Comparison of ENCODE assay signal across 18 cellular contexts in the genomic region with DNA sequence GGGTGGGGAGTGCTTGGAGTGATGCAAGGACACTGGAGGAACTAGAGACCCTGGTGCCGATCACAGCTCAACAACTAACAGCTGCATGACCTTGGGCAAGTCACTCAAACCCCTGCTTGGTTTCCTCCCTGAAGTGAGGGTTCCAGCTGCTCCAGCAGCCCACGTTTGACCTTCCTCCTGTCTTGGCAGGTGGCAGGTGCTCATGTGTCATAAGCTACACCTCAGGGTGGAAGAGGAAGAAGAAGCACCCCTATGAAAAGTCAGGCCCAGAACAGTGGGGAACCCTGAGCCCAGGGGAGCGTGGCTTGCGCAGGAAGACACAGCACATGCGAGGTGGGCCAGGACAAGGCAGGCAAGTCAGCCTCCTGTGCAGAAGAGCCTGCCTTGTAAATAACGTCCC. TPM values are rescaled to one million over a fixed set of nuclear protein-coding genes. Genes with fewer than 3 reads are reported as not detected.
DNase-seq lines count a peak whose midpoint lies in the region; ATAC-seq and TF ChIP-seq lines count a peak whose summit lies in the region.
"Had no signal": no experiment of that assay in that cellular context is flagged by ENCODE, and none has a peak within 500 bp of the region (broad histone marks: within the 10 kb centered on the region; RNA-seq: fewer than 3 reads in every experiment).

No MANE protein-coding gene starts in this region.

- H3K27ac ChIP-seq in OCI-LY7 (ENCODE audit: low read depth, low read length, poor library complexity, severe bottlenecking) (peak overlapping the region; percentile 31), left ventricle myocardium inferior (replicated peaks) (no peak overlapping the region)
- H3K27ac ChIP-seq: RWPE1, SJSA1 had no signal

- no peak overlapping the region for H3K4me3 Mint-ChIP-seq in activated T-cell treated with anti-CD3 and anti-CD28 coated beads, Interleukin-2, amount 50 U/mL, for 24 hours
- no peak overlapping the region for H3K4me3 Mint-ChIP-seq in activated T-cell treated with anti-CD3 and anti-CD28 coated beads, Interleukin-2, amount 50 U/mL, for 72 hours
- H3K4me3 Mint-ChIP-seq in memory B cell: no peak overlapping the region
- H3K4me3 Mint-ChIP-seq: CD4-positive, alpha-beta memory T cell had no signal

- no peaks in the 10 kb centered on the region for H3K36me3 Mint-ChIP-seq in activated T-cell treated with anti-CD3 and anti-CD28 coated beads, Interleukin-2, amount 50 U/mL, for 24 hours (ENCODE audit: low read depth)
- no peaks in the 10 kb centered on the region for H3K36me3 Mint-ChIP-seq in activated T-cell treated with anti-CD3 and anti-CD28 coated beads, Interleukin-2, amount 50 U/mL, for 72 hours (ENCODE audit: insufficient read depth in 2 of 2)
- H3K36me3 Mint-ChIP-seq in memory B cell: no peaks in the 10 kb centered on the region
- H3K36me3 Mint-ChIP-seq: CD4-positive, alpha-beta memory T cell had no signal

- peak overlapping the region; percentile 40 for H3K4me2 ChIP-seq in OCI-LY7 (ENCODE audit: low read length)

- H3K36me3 ChIP-seq in OCI-LY7 (ENCODE audit: insufficient read depth, low read length) (no peaks in the 10 kb centered on the region), left ventricle myocardium inferior (no peaks in the 10 kb centered on the region)
- H3K36me3 ChIP-seq: HAP-1, SJSA1 had no signal

- no peaks in the 10 kb centered on the region for H3K9me3 ChIP-seq in OCI-LY7 (ENCODE audit: low read length)
- no peaks in the 10 kb centered on the region for H3K9me3 ChIP-seq in left ventricle myocardium inferior (replicated peaks)
- H3K9me3 ChIP-seq: HAP-1, SJSA1 had no signal

- TF ChIP-seq CTCF in OCI-LY7 (conservative IDR thresholded peaks at IDR 0.05; ENCODE audit: low read length) (no peak), left ventricle myocardium inferior (IDR thresholded peaks at IDR 0.05; ENCODE audit: borderline replicate concordance) (no peak)

- no peaks in the 10 kb centered on the region for H3K27me3 ChIP-seq in left ventricle myocardium inferior (ENCODE audit: low read depth)
- H3K27me3 ChIP-seq: SJSA1 had no signal

- H3K79me2 ChIP-seq in OCI-LY7 (ENCODE audit: insufficient read depth, low read depth, low read length): no peaks in the 10 kb centered on the region

- ATAC-seq in activated T-cell treated with anti-CD3 and anti-CD28 coated beads, Interleukin-2, amount 50 U/mL, for 72 hours (replicated peaks in 1 of 2): no peak
- peak; percentile 24 for ATAC-seq in memory B cell (ENCODE audit: low read depth)
- ATAC-seq in HG02571 (IDR thresholded peaks at IDR 0.05; ENCODE audit: unreplicated experiment): no peak

- CTCF ChIA-PET in OCI-LY7 (lab: Charles Lee; ENCODE audit: unreplicated experiment): interaction anchor here (1.2 kb wide), 1 partner anchor 19 kb away, joined by 4 read pairs; no protein-coding TSS in a partner anchor

- H3K9me3 Mint-ChIP-seq in activated T-cell treated with anti-CD3 and anti-CD28 coated beads, Interleukin-2, amount 50 U/mL, for 24 hours: no peaks in the 10 kb centered on the region
- no peaks in the 10 kb centered on the region for H3K9me3 Mint-ChIP-seq in activated T-cell treated with anti-CD3 and anti-CD28 coated beads, Interleukin-2, amount 50 U/mL, for 72 hours
- no peaks in the 10 kb centered on the region for H3K9me3 Mint-ChIP-seq in memory B cell

- no peaks in the 10 kb centered on the region for H3K9me2 ChIP-seq in OCI-LY7 (ENCODE audit: insufficient read depth, low read length)

- no peak for DNase-seq in activated T-cell treated with anti-CD3 and anti-CD28 coated beads, Interleukin-2, amount 50 U/mL, for 24 hours
- no peak for DNase-seq in activated T-cell treated with anti-CD3 and anti-CD28 coated beads, Interleukin-2, amount 50 U/mL, for 72 hours
- DNase-seq in OCI-LY7 (ENCODE audit: low spot score) (peak; percentile 71), memory B cell (ENCODE audit: low spot score in 2 of 2) (no peak), left ventricle myocardium inferior (no peak), NCI-H748 (lab: John Stamatoyannopoulos, UW; ENCODE audit: unreplicated experiment) (no peak)
- DNase-seq: CD4-positive, alpha-beta memory T cell; DMS53; NCI-H1105 treated with DMSO at 0.1 percent for 48 hours; NCI-H1694 treated with DMSO at 0.1 percent for 48 hours; NCI-H2107; NCI-H510A; NCI-H774; SW 1271 had no signal

- no TSS peak for BruUV-seq in OCI-LY7 (replicated peaks; lab: Mats Ljungman, UMichigan)

- POLR2A ChIA-PET in OCI-LY7 (lab: Charles Lee): interaction anchor here (0.7 to 1.3 kb wide), 3 partner anchors 11 to 447 kb away, joined by 3 to 4 read pairs (median 3); a partner anchor contains a TSS

- no peaks in the 10 kb centered on the region for H4K20me1 ChIP-seq in OCI-LY7 (ENCODE audit: insufficient read depth, low read length)

- H3K4me1 Mint-ChIP-seq in activated T-cell treated with anti-CD3 and anti-CD28 coated beads, Interleukin-2, amount 50 U/mL, for 24 hours (ENCODE audit: low read depth): peaks cover 13% of the 10 kb centered on the region
- H3K4me1 Mint-ChIP-seq in activated T-cell treated with anti-CD3 and anti-CD28 coated beads, Interleukin-2, amount 50 U/mL, for 72 hours (ENCODE audit: low read depth): peaks cover 17% of the 10 kb centered on the region
- peaks cover 47% of the 10 kb centered on the region for H3K4me1 Mint-ChIP-seq in memory B cell

- H3K4me3 ChIP-seq in OCI-LY7 (ENCODE audit: low read depth, low read length, poor library complexity, severe bottlenecking): no peak overlapping the region
- H3K4me3 ChIP-seq in left ventricle myocardium inferior: no peak overlapping the region
- H3K4me3 ChIP-seq: HAP-1, SJSA1 had no signal

- peak overlapping the region; percentile 68; the same call in 1 of the 2 replicates for H2AFZ ChIP-seq in OCI-LY7 (ENCODE audit: low read length)

- peaks cover 64% of the 10 kb centered on the region for H3K4me1 ChIP-seq in OCI-LY7 (ENCODE audit: insufficient read depth, low read length, poor library complexity, severe bottlenecking)
- H3K4me1 ChIP-seq in left ventricle myocardium inferior: peaks cover 19% of the 10 kb centered on the region
- H3K4me1 ChIP-seq: HAP-1, SJSA1 had no signal

- intact Hi-C loops in OCI-LY7 (cut with micrococcal nuclease; ENCODE audit: unreplicated experiment) (loop anchor here (5.0 kb wide), 1 partner anchor 126 kb away; no protein-coding TSS in a partner anchor), left ventricle myocardium inferior (cut with micrococcal nuclease) (no loop called here)

- H3K27me3 Mint-ChIP-seq in activated T-cell treated with anti-CD3 and anti-CD28 coated beads, Interleukin-2, amount 50 U/mL, for 24 hours: no peaks in the 10 kb centered on the region
- no peaks in the 10 kb centered on the region for H3K27me3 Mint-ChIP-seq in activated T-cell treated with anti-CD3 and anti-CD28 coated beads, Interleukin-2, amount 50 U/mL, for 72 hours (ENCODE audit: low read depth)
- no peaks in the 10 kb centered on the region for H3K27me3 Mint-ChIP-seq in memory B cell
- H3K27me3 Mint-ChIP-seq: CD4-positive, alpha-beta memory T cell had no signal

- peak overlapping the region; percentile 34 for H3K27ac Mint-ChIP-seq in activated T-cell treated with anti-CD3 and anti-CD28 coated beads, Interleukin-2, amount 50 U/mL, for 24 hours
- H3K27ac Mint-ChIP-seq in activated T-cell treated with anti-CD3 and anti-CD28 coated beads, Interleukin-2, amount 50 U/mL, for 72 hours: no peak overlapping the region
- peak overlapping the region; percentile 53 for H3K27ac Mint-ChIP-seq in memory B cell
- H3K27ac Mint-ChIP-seq: CD4-positive, alpha-beta memory T cell had no signal

RNA-seq across cellular contexts. Expression of a gene that starts 42.4 kb away (rescaled TPM):
- 10 to 100 TPM; 53.6 to 73.0 TPM for total RNA-seq in activated T-cell treated with anti-CD3 and anti-CD28 coated beads, Interleukin-2, amount 50 U/mL, for 72 hours
- 26.8 and 26.9 TPM in 2 replicates for total RNA-seq in OCI-LY7 (2014; rRNA removed; shearing (Covaris generic))
- total RNA-seq in OCI-LY7 (2022) (48.7 and 56.8 TPM in 2 replicates), left ventricle myocardium inferior (111 TPM)

RNA-seq across cellular contexts. Expression of a gene that starts 46.3 kb away (rescaled TPM):
- 100 to 1,000 TPM; 125 to 138 TPM for total RNA-seq in activated T-cell treated with anti-CD3 and anti-CD28 coated beads, Interleukin-2, amount 50 U/mL, for 72 hours
- total RNA-seq in OCI-LY7 (2014; rRNA removed; shearing (Covaris generic)): 77.3 and 82.1 TPM in 2 replicates
- 121 and 128 TPM in 2 replicates for total RNA-seq in OCI-LY7 (2022)
- total RNA-seq in left ventricle myocardium inferior: 288 TPM
